In genomic region chr16:57016831-57017230, GRCh38 we compare ENCODE assay signal across 1 cellular context.
TF ChIP-seq lines count a peak whose summit lies in the region.

No MANE protein-coding gene starts in this region.

TF ChIP-seq in IMR-90, 13 proteins besides CTCF, POLR2A, EP300 and RAD21:
- TF ChIP-seq CHD1 (IDR thresholded peaks at IDR 0.05; ENCODE audit: low read depth, low read length) (no peak), BHLHE40 (IDR thresholded peaks at IDR 0.05; ENCODE audit: low read depth, low read length) (no peak), NFE2L2 (IDR thresholded peaks at IDR 0.05; ENCODE audit: low read depth, low read length) (no peak)
TF ChIP-seq in IMR-90: peak in this region for 0.
